In genomic region chr15:74167891-74168331, GRCh38 we compare ENCODE assay signal across 23 cellular contexts.
DNase-seq lines count a peak whose midpoint lies in the region; ATAC-seq and TF ChIP-seq lines count a peak whose summit lies in the region.
"Had no signal": no experiment of that assay in that cellular context is flagged by ENCODE, and none has a peak within 500 bp of the region (broad histone marks: within the 10 kb centered on the region; RNA-seq: fewer than 3 reads in every experiment).

No MANE protein-coding gene starts in this region.

- H3K27ac Mint-ChIP-seq in nephron: peak overlapping the region in 2 of 3 experiments; percentile 94 to 98
- H3K27ac Mint-ChIP-seq: activated naive CD8-positive, alpha-beta T cell; activated T-helper 2 cell treated with anti-CD3 and anti-CD28 coated beads, Interferon-gamma antibody, Interleukin-2, Interleukin-4, amounts not matched to agents 10 μg/mL and 5 μg/mL and 100 μg/mL, durations not matched to agents 14 hours and 24 hours and 36 hours; CD8-positive, alpha-beta T cell; effector memory CD8-positive, alpha-beta T cell; memory B cell had no signal

- DNase-seq in NCI-H146 (lab: John Stamatoyannopoulos, UW) (peak; percentile 7), NCI-H146 treated with DMSO at 0.1 percent for 48 hours (lab: John Stamatoyannopoulos, UW; ENCODE audit: unreplicated experiment) (no peak), D341Med (ENCODE audit: low spot score) (peak; percentile 18), RPMI8226 (peak; percentile 53), NCI-H2107 treated with DMSO at 0.1 percent for 48 hours (lab: John Stamatoyannopoulos, UW; ENCODE audit: unreplicated experiment) (no peak)
- DNase-seq: activated CD4-positive, alpha-beta T cell treated with anti-CD3 and anti-CD28 coated beads, Interleukin-2, amount 50 U/mL, for 48 hours; caudate nucleus; cortex of kidney; effector memory CD8-positive, alpha-beta T cell; foreskin keratinocyte; NCI-H1105; NCI-H2029; NCI-H526 treated with DMSO at 0.1 percent for 48 hours; stimulated activated naive CD4-positive, alpha-beta T cell treated with Interleukin-2 at 50 U/mL for 16 hours had no signal

- peaks cover 6% of the 10 kb centered on the region for H3K27me3 Mint-ChIP-seq in nephron (ENCODE audit: low read depth)

- peak overlapping the region in 1 of 3 experiments; percentile 15 for H3K4me3 Mint-ChIP-seq in nephron
- H3K4me3 Mint-ChIP-seq: activated naive CD8-positive, alpha-beta T cell; CD8-positive, alpha-beta T cell; effector memory CD8-positive, alpha-beta T cell; memory B cell; neural progenitor cell had no signal

- peaks cover 53% of the 10 kb centered on the region for H3K4me1 Mint-ChIP-seq in nephron
- H3K4me1 Mint-ChIP-seq: memory B cell had no signal

- H3K36me3 Mint-ChIP-seq in nephron (ENCODE audit: low read depth): no peaks in the 10 kb centered on the region
- H3K36me3 Mint-ChIP-seq: activated naive CD8-positive, alpha-beta T cell; CD8-positive, alpha-beta T cell had no signal

- TF ChIP-seq CTCF in nephron (IDR thresholded peaks at IDR 0.05; ENCODE audit: unreplicated experiment in 3 of 3): no peak

- no peak for ATAC-seq in HG02763 (IDR thresholded peaks at IDR 0.05; ENCODE audit: unreplicated experiment)
- no peak for ATAC-seq in HG02870 (IDR thresholded peaks at IDR 0.05; ENCODE audit: unreplicated experiment)
- ATAC-seq: activated CD4-positive, CD25-positive, alpha-beta regulatory T cell treated with anti-CD3 and anti-CD28 coated beads, Interleukin-2, amount 50 U/mL, for 24 hours; CD8-positive, alpha-beta T cell; effector memory CD8-positive, alpha-beta T cell; foreskin keratinocyte had no signal

- H3K9me3 Mint-ChIP-seq in nephron: peaks cover 2% of the 10 kb centered on the region
- H3K9me3 Mint-ChIP-seq: activated T-helper 2 cell treated with anti-CD3 and anti-CD28 coated beads, Interferon-gamma antibody, Interleukin-2, Interleukin-4, amounts not matched to agents 10 μg/mL and 5 μg/mL and 100 μg/mL, durations not matched to agents 14 hours and 24 hours and 36 hours had no signal

Comparison
In these comparisons a context has a peak if more than half of its experiments do, and no peak if none do; other contexts are left out.
1. DNase-seq: peak in NCI-H146 (single experiment), D341Med (single experiment) and RPMI8226 (single experiment); none in NCI-H146 treated with DMSO at 0.1 percent for 48 hours (single experiment) and NCI-H2107 treated with DMSO at 0.1 percent for 48 hours (single experiment).